Comparison of ENCODE assay signal across 22 cellular contexts in genomic region chr12:89177802-89178201, GRCh38.
DNase-seq lines count a peak whose midpoint lies in the region.
"Had no signal": no experiment of that assay in that cellular context is flagged by ENCODE, and none has a peak within 500 bp of the region (broad histone marks: within the 10 kb centered on the region; RNA-seq: fewer than 3 reads in every experiment).

No MANE protein-coding gene starts in this region.

- H3K9me3 ChIP-seq in subcutaneous abdominal adipose tissue (ENCODE audit: control insufficient read depth in 5 of 5, low read length in 5 of 5), result no peaks in the 10 kb centered on the region
- H3K9me3 ChIP-seq: BLaER1 had no signal

- no peak overlapping the region for H3K23ac ChIP-seq in mesendoderm (ENCODE audit: low read length)

- peaks cover 60% of the 10 kb centered on the region for H3K4me1 Mint-ChIP-seq in T-helper 2 cell treated with Interferon-gamma antibody and Interleukin-4, amounts not matched to agents 5 μg/mL and 100 μg/mL, for 36 hours (ENCODE audit: low read depth)
- peaks cover 66% of the 10 kb centered on the region for H3K4me1 Mint-ChIP-seq in activated T-helper 2 cell treated with anti-CD3 and anti-CD28 coated beads, Interferon-gamma antibody, Interleukin-2, Interleukin-4, amounts not matched to agents 10 μg/mL and 5 μg/mL and 100 μg/mL, durations not matched to agents 14 hours and 24 hours and 36 hours (ENCODE audit: low read depth)
- H3K4me1 Mint-ChIP-seq: CD8-positive, alpha-beta memory T cell had no signal

- H2AK5ac ChIP-seq in mesendoderm (ENCODE audit: low read length), result no peak overlapping the region

- H3K27me3 ChIP-seq in mesendoderm (ENCODE audit: insufficient read depth, low read length, poor library complexity), result no peaks in the 10 kb centered on the region
- H3K27me3 ChIP-seq in subcutaneous abdominal adipose tissue (ENCODE audit: control insufficient read depth in 5 of 5, insufficient read depth in 4 of 5, low read length in 5 of 5), result no peaks in the 10 kb centered on the region
- H3K27me3 ChIP-seq: BLaER1 had no signal

- no peak for DNase-seq in T-helper 2 cell treated with Interferon-gamma antibody and Interleukin-4, amounts not matched to agents 5 μg/mL and 100 μg/mL, for 36 hours (ENCODE audit: low spot score)
- DNase-seq in T-helper 2 cell (no peak), mesendoderm (no peak), HK-2 (ENCODE audit: unreplicated experiment) (no peak), superior temporal gyrus (ENCODE audit: extremely low spot score) (no peak), posterior cingulate gyrus (no peak)
- DNase-seq in activated T-helper 2 cell treated with anti-CD3 and anti-CD28 coated beads, Interferon-gamma antibody, Interleukin-2, Interleukin-4, amounts not matched to agents 10 μg/mL and 5 μg/mL and 100 μg/mL, durations not matched to agents 14 hours and 24 hours and 36 hours (ENCODE audit: low spot score), result no peak
- DNase-seq: CD4-positive, alpha-beta T cell; CD8-positive, alpha-beta memory T cell; DMS 273 treated with DMSO at 0.1 percent for 48 hours; DMS79; EL; GDM1; GM23248; H7; HCEC 1CT had no signal

- H2BK120ac ChIP-seq in mesendoderm (ENCODE audit: low read depth, low read length), result no peak overlapping the region

- H4K8ac ChIP-seq in mesendoderm (ENCODE audit: low read depth, low read length), result no peak overlapping the region

- no peak overlapping the region for H4K5ac ChIP-seq in mesendoderm (ENCODE audit: low read length)

- H3K4me3 Mint-ChIP-seq in T-helper 2 cell treated with Interferon-gamma antibody and Interleukin-4, amounts not matched to agents 5 μg/mL and 100 μg/mL, for 36 hours, result peak overlapping the region; percentile 22
- H3K4me3 Mint-ChIP-seq in activated T-helper 2 cell treated with anti-CD3 and anti-CD28 coated beads, Interferon-gamma antibody, Interleukin-2, Interleukin-4, amounts not matched to agents 10 μg/mL and 5 μg/mL and 100 μg/mL, durations not matched to agents 14 hours and 24 hours and 36 hours (ENCODE audit: low read depth), result no peak overlapping the region
- H3K4me3 Mint-ChIP-seq: B cell; CD14-positive monocyte; CD4-positive, alpha-beta T cell; CD8-positive, alpha-beta memory T cell had no signal

- H3K4me3 ChIP-seq in mesendoderm (ENCODE audit: low read length) (no peak overlapping the region), subcutaneous abdominal adipose tissue (ENCODE audit: low read depth in 1 of 5, low read length in 5 of 5) (no peak overlapping the region)
- H3K4me3 ChIP-seq: BLaER1, GM12878, GM23248 had no signal

- H3K4me1 ChIP-seq in mesendoderm (ENCODE audit: control insufficient read depth, low read depth, low read length) (no peaks in the 10 kb centered on the region), subcutaneous abdominal adipose tissue (ENCODE audit: control insufficient read depth in 5 of 5, insufficient read depth in 5 of 5, low read length in 5 of 5) (peaks cover 4 to 45% (median 31%) of the 10 kb centered on the region in 5 donors)
- H3K4me1 ChIP-seq: BLaER1 had no signal

- intact Hi-C loops in activated T-helper 2 cell treated with anti-CD3 and anti-CD28 coated beads, Interferon-gamma antibody, Interleukin-2, Interleukin-4, amounts not matched to agents 10 μg/mL and 5 μg/mL and 100 μg/mL, durations not matched to agents 14 hours and 24 hours and 36 hours (cut with micrococcal nuclease), result loop anchor here (10.0 kb wide), 1 partner anchor 687 kb away; no protein-coding TSS in a partner anchor
- intact Hi-C loops in posterior cingulate gyrus (cut with DNase I), result no loop called here

- H3K4me2 ChIP-seq in mesendoderm (ENCODE audit: low read length), result no peak overlapping the region
- H3K4me2 ChIP-seq: BLaER1 had no signal

- H3K79me1 ChIP-seq in mesendoderm (ENCODE audit: low read length), result no peaks in the 10 kb centered on the region

- H3K36me3 ChIP-seq in mesendoderm (ENCODE audit: control insufficient read depth, insufficient read depth, low read length) (no peaks in the 10 kb centered on the region), subcutaneous abdominal adipose tissue (ENCODE audit: control insufficient read depth in 5 of 5, insufficient read depth in 5 of 5, low read length in 5 of 5) (no peaks in the 10 kb centered on the region)
- H3K36me3 ChIP-seq: BLaER1 had no signal

- H3K9ac ChIP-seq in mesendoderm (ENCODE audit: low read length) (no peak overlapping the region), subcutaneous abdominal adipose tissue (ENCODE audit: low read length in 5 of 5) (no peak overlapping the region)
- H3K9ac ChIP-seq: BLaER1, GM23248 had no signal

- H3K9me3 Mint-ChIP-seq in T-helper 2 cell treated with Interferon-gamma antibody and Interleukin-4, amounts not matched to agents 5 μg/mL and 100 μg/mL, for 36 hours, result peaks cover 8% of the 10 kb centered on the region
- peaks cover 9% of the 10 kb centered on the region for H3K9me3 Mint-ChIP-seq in activated T-helper 2 cell treated with anti-CD3 and anti-CD28 coated beads, Interferon-gamma antibody, Interleukin-2, Interleukin-4, amounts not matched to agents 10 μg/mL and 5 μg/mL and 100 μg/mL, durations not matched to agents 14 hours and 24 hours and 36 hours
- H3K9me3 Mint-ChIP-seq: CD14-positive monocyte; CD4-positive, alpha-beta T cell; CD8-positive, alpha-beta memory T cell had no signal

- H3K27me3 Mint-ChIP-seq in T-helper 2 cell treated with Interferon-gamma antibody and Interleukin-4, amounts not matched to agents 5 μg/mL and 100 μg/mL, for 36 hours (ENCODE audit: low read depth), result no peaks in the 10 kb centered on the region
- H3K27me3 Mint-ChIP-seq in activated T-helper 2 cell treated with anti-CD3 and anti-CD28 coated beads, Interferon-gamma antibody, Interleukin-2, Interleukin-4, amounts not matched to agents 10 μg/mL and 5 μg/mL and 100 μg/mL, durations not matched to agents 14 hours and 24 hours and 36 hours (ENCODE audit: low read depth), result no peaks in the 10 kb centered on the region
- H3K27me3 Mint-ChIP-seq: CD4-positive, alpha-beta T cell had no signal

- no CpG with 5 or more reads among the region's 2 CpGs for WGBS in mesendoderm (ENCODE audit: extremely low coverage, insufficient coverage, low lambda C conversion rate)

- H3K79me2 ChIP-seq in mesendoderm (ENCODE audit: control insufficient read depth, insufficient read depth, low read length), result no peaks in the 10 kb centered on the region

- no peak overlapping the region for H3K4ac ChIP-seq in mesendoderm (ENCODE audit: low read depth, low read length)

- H3K27ac ChIP-seq in mesendoderm (ENCODE audit: low read depth, low read length) (no peak overlapping the region), subcutaneous abdominal adipose tissue (ENCODE audit: low read depth, low read length) (peak overlapping the region; percentile 26)
- H3K27ac ChIP-seq: 22Rv1, BLaER1, GM23248 had no signal

- H3K36me3 Mint-ChIP-seq in T-helper 2 cell treated with Interferon-gamma antibody and Interleukin-4, amounts not matched to agents 5 μg/mL and 100 μg/mL, for 36 hours (ENCODE audit: low read depth), result peaks cover 26% of the 10 kb centered on the region
- peaks cover 41% of the 10 kb centered on the region for H3K36me3 Mint-ChIP-seq in activated T-helper 2 cell treated with anti-CD3 and anti-CD28 coated beads, Interferon-gamma antibody, Interleukin-2, Interleukin-4, amounts not matched to agents 10 μg/mL and 5 μg/mL and 100 μg/mL, durations not matched to agents 14 hours and 24 hours and 36 hours (ENCODE audit: low read depth)

- H2BK15ac ChIP-seq in mesendoderm (replicated peaks; ENCODE audit: low read depth), result peak overlapping the region; percentile 19

- H3K18ac ChIP-seq in mesendoderm (ENCODE audit: low read length), result no peak overlapping the region

- H3K27ac Mint-ChIP-seq in T-helper 2 cell treated with Interferon-gamma antibody and Interleukin-4, amounts not matched to agents 5 μg/mL and 100 μg/mL, for 36 hours, result peak overlapping the region; percentile 54
- peak overlapping the region; percentile 79 for H3K27ac Mint-ChIP-seq in activated T-helper 2 cell treated with anti-CD3 and anti-CD28 coated beads, Interferon-gamma antibody, Interleukin-2, Interleukin-4, amounts not matched to agents 10 μg/mL and 5 μg/mL and 100 μg/mL, durations not matched to agents 14 hours and 24 hours and 36 hours
- H3K27ac Mint-ChIP-seq: B cell; CD4-positive, alpha-beta T cell; CD8-positive, alpha-beta memory T cell had no signal

- H2BK5ac ChIP-seq in mesendoderm (ENCODE audit: low read length), result no peak overlapping the region

- no peak overlapping the region for H3K56ac ChIP-seq in mesendoderm (ENCODE audit: low read length)
